Comparison of ENCODE assay signal across 8 cellular contexts in the genomic region with DNA sequence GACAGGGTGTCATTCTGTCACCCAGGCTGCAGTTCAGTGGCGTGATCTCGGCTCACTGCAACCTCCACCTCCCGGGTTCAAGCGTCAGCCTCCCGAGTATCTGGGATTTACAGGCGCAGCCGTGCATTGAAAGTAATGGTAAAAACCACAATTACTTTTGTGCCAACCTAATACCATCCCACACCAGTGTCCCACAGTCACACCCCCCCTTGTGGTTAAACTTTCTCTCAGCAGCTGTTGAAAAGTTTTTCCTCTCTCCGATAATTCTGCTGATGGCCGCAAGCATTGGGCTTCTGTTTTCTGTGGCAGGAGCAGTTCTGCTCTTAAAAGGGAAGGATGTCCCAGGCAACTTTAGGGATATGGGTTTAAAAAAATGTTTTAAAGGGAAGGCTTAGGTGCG. TPM values are rescaled to one million over a fixed set of nuclear protein-coding genes. Genes with fewer than 3 reads are reported as not detected.
DNase-seq lines count a peak whose midpoint lies in the region; ATAC-seq, FAIRE-seq and TF ChIP-seq lines count a peak whose summit lies in the region.

No MANE protein-coding gene starts in this region.

- H3K4me1 ChIP-seq in DND-41 (ENCODE audit: insufficient read depth, low read length) = peaks cover 33% of the 10 kb centered on the region
- peaks cover 8% of the 10 kb centered on the region for H3K4me1 ChIP-seq in astrocyte (ENCODE audit: insufficient read depth, low read length)
- peaks cover 0 to 18% of the 10 kb centered on the region in 2 donors for H3K4me1 ChIP-seq in left lung

- no peaks in the 10 kb centered on the region for H3K27me3 ChIP-seq in DND-41 (ENCODE audit: insufficient read depth, low read length, poor library complexity)
- H3K27me3 ChIP-seq in astrocyte (ENCODE audit: insufficient read depth, low read length) = no peaks in the 10 kb centered on the region
- H3K27me3 ChIP-seq in left lung = no peaks in the 10 kb centered on the region

- intact Hi-C loops in left lung (cut with DNase I) = no loop called here

- H3K4me3 Mint-ChIP-seq in astrocyte (ENCODE audit: unreplicated experiment) = no peak overlapping the region

- peak; percentile 73 for ATAC-seq in DND-41 (ENCODE audit: insufficient read depth, low read depth)
- peak; percentile 47 for ATAC-seq in left lung

- H4K20me1 ChIP-seq in DND-41 (ENCODE audit: insufficient read depth, low read length) (no peaks in the 10 kb centered on the region), astrocyte (ENCODE audit: insufficient read depth, low read length) (no peaks in the 10 kb centered on the region)

- peaks cover 6% of the 10 kb centered on the region for H3K4me1 Mint-ChIP-seq in astrocyte (ENCODE audit: low read depth, unreplicated experiment)

- TF ChIP-seq CTCF in DND-41 (IDR thresholded peaks at IDR 0.05; ENCODE audit: borderline replicate concordance, extremely low read depth, low read length, poor library complexity, severe bottlenecking) (peak; percentile 68), astrocyte (IDR thresholded peaks at IDR 0.05; ENCODE audit: insufficient read depth, low read depth, low read length) (peak; percentile 52), left lung (IDR thresholded peaks at IDR 0.05) (peak in 1 of 2 donors; percentile 34)

- H3K9me3 ChIP-seq in DND-41 (ENCODE audit: insufficient read depth, low read length, severe bottlenecking) (no peaks in the 10 kb centered on the region), astrocyte (ENCODE audit: insufficient read depth, low read depth, low read length) (no peaks in the 10 kb centered on the region), left lung (no peaks in the 10 kb centered on the region)

- H3K4me3 ChIP-seq in DND-41 (ENCODE audit: low read depth in 1 of 2, low read length in 2 of 2) (no peak overlapping the region; a peak in 1 of 4 replicates), astrocyte (ENCODE audit: insufficient read depth, low read depth, low read length) (no peak overlapping the region), left lung (no peak overlapping the region)

- H3K79me2 ChIP-seq in DND-41 (ENCODE audit: insufficient read depth, low read length) = no peaks in the 10 kb centered on the region
- no peaks in the 10 kb centered on the region for H3K79me2 ChIP-seq in astrocyte (ENCODE audit: insufficient read depth, low read length)

- no peaks in the 10 kb centered on the region for H3K27me3 Mint-ChIP-seq in astrocyte (ENCODE audit: low read depth, unreplicated experiment)

- no peak overlapping the region for H2AFZ ChIP-seq in DND-41 (ENCODE audit: low read depth, low read length)
- no peak overlapping the region for H2AFZ ChIP-seq in astrocyte (ENCODE audit: low read depth, low read length)

- peaks cover 5% of the 10 kb centered on the region for H3K36me3 Mint-ChIP-seq in astrocyte (ENCODE audit: low read depth, unreplicated experiment)

- H3K9ac ChIP-seq in DND-41 (ENCODE audit: low read depth, low read length) (peak overlapping the region; percentile 29), astrocyte (ENCODE audit: low read length) (no peak overlapping the region)

- FAIRE-seq in astrocyte (lab: Jason Lieb, UNC) = no peak

- no peak overlapping the region for H3K27ac Mint-ChIP-seq in astrocyte (ENCODE audit: unreplicated experiment)

- DNase-seq in DND-41 (peak; percentile 76), LHCN-M2 (ENCODE audit: low read depth) (peak; percentile 93), astrocyte (ENCODE audit: low read depth) (peak; percentile 39), left lung (no peak), D341Med (ENCODE audit: low spot score) (no peak)
- DNase-seq in central memory CD4-positive, alpha-beta T cell = no peak
- DNase-seq in activated CD4-positive, alpha-beta T cell treated with anti-CD3 and anti-CD28 coated beads for 48 hours = no peak
- no peak for DNase-seq in stimulated activated CD8-positive, alpha-beta memory T cell treated with anti-CD3 and anti-CD28 coated beads, Interleukin-4, amount 100 ng/mL, for 48 hours

- H3K27ac ChIP-seq in DND-41 (ENCODE audit: low read length) = peak overlapping the region; percentile 55
- no peak overlapping the region for H3K27ac ChIP-seq in astrocyte (ENCODE audit: low read depth, low read length)
- no peak overlapping the region for H3K27ac ChIP-seq in left lung

- peak overlapping the region; percentile 34 for H3K4me2 ChIP-seq in DND-41 (ENCODE audit: insufficient read depth, low read length)
- no peak overlapping the region for H3K4me2 ChIP-seq in astrocyte (ENCODE audit: low read length)

- no peaks in the 10 kb centered on the region for H3K9me3 Mint-ChIP-seq in astrocyte (ENCODE audit: unreplicated experiment)

- H3K36me3 ChIP-seq in DND-41 (ENCODE audit: insufficient read depth, low read length) = 0 out of 2 replicates have a peak, but pooled peaks cover 2% of the 10 kb centered on the region
- H3K36me3 ChIP-seq in astrocyte (ENCODE audit: insufficient read depth, low read length) = no peaks in the 10 kb centered on the region
- peaks cover 0 to 12% of the 10 kb centered on the region in 2 donors for H3K36me3 ChIP-seq in left lung

RNA-seq across cellular contexts. Expression of a gene that starts 6.6 kb away (rescaled TPM):
- total RNA-seq in LHCN-M2 (2014; rRNA removed) = 0.23 and 3.6 TPM in 2 replicates
- 0.72 TPM for polyA plus RNA-seq in LHCN-M2 (2012)
- total RNA-seq in astrocyte = 1.5 and 2.0 TPM in 2 replicates
- total RNA-seq in left lung = 10 to 100 TPM; 17.1 to 64.7 TPM

RNA-seq across cellular contexts. Expression of a gene that starts 29.0 kb away (rescaled TPM):
- total RNA-seq in LHCN-M2 (2014; rRNA removed) (433 and 448 TPM in 2 replicates), astrocyte (323 and 361 TPM in 2 replicates), left lung (100 to 1,000 TPM; 203 to 259 TPM)
- 362 TPM for polyA plus RNA-seq in LHCN-M2 (2012)

RNA-seq across cellular contexts. Expression of a gene that starts 51.0 kb away (rescaled TPM):
- total RNA-seq in LHCN-M2 (2014; rRNA removed) (85.3 and 99.9 TPM in 2 replicates), astrocyte (10.3 and 12.3 TPM in 2 replicates), left lung (10 to 100 TPM; 17.0 to 24.5 TPM)
- 55.3 TPM for polyA plus RNA-seq in LHCN-M2 (2012)

Comparison
In these comparisons a context has a peak if more than half of its experiments do, and no peak if none do; other contexts are left out.
1. DNase-seq: peak in DND-41 (single experiment), LHCN-M2 (single experiment) and astrocyte (single experiment); none in left lung (0 of 2), central memory CD4-positive, alpha-beta T cell (single experiment), activated CD4-positive, alpha-beta T cell treated with anti-CD3 and anti-CD28 coated beads for 48 hours (single experiment), D341Med (single experiment) and stimulated activated CD8-positive, alpha-beta memory T cell treated with anti-CD3 and anti-CD28 coated beads, Interleukin-4, amount 100 ng/mL, for 48 hours (single experiment).